In the genomic region with DNA sequence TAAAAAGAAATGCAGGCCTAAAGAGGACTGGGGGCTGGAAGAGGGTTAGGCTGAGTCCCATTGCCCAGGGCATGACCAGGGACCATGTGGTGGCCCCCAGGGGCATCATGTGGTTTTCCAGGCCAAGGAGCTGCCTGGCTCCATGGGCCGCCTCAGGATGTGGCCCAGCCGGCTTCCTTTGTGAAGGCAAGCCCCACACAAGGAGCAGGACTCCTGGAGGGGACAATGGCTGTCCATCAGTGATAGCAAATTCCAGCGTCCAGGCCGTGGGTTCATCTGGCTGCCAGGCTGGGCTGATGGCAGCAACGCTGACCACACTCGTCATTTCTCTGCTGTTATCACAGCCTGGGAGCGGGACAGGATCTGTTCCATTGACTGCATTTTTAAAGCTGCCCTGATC, we compare ENCODE assay signal across 24 cellular contexts.
DNase-seq lines count a peak whose midpoint lies in the region; ATAC-seq, FAIRE-seq and TF ChIP-seq lines count a peak whose summit lies in the region.
"Had no signal": no experiment of that assay in that cellular context is flagged by ENCODE, and none has a peak within 500 bp of the region (broad histone marks: within the 10 kb centered on the region; RNA-seq: fewer than 3 reads in every experiment).

No MANE protein-coding gene starts in this region.

- H3K36me3 ChIP-seq in BLaER1, result peaks cover 25% of the 10 kb centered on the region; the same call in 1 of the 2 replicates
- no peaks in the 10 kb centered on the region for H3K36me3 ChIP-seq in neuron (ENCODE audit: insufficient read depth, low read length)
- H3K36me3 ChIP-seq in upper lobe of left lung, result no peaks in the 10 kb centered on the region
- H3K36me3 ChIP-seq: left ventricle myocardium inferior, stomach, upper lobe of right lung had no signal

- H3K9me3 ChIP-seq in BLaER1, result no peaks in the 10 kb centered on the region
- H3K9me3 ChIP-seq in neuron (ENCODE audit: low read length), result peaks cover 3% of the 10 kb centered on the region
- no peaks in the 10 kb centered on the region for H3K9me3 ChIP-seq in upper lobe of left lung
- H3K9me3 ChIP-seq: left ventricle myocardium inferior, stomach, upper lobe of right lung had no signal

- no peak for ATAC-seq in upper lobe of left lung (ENCODE audit: low FRiP score in 2 of 2)
- ATAC-seq: GM12878; natural killer cell treated with Interleukin-12 subunit alpha and Interleukin-12 subunit beta and Interleukin-15 and Interleukin-18, amount 100 ng/mL, for 72 hours; upper lobe of right lung had no signal

- DNase-seq in RPMI7951 (ENCODE audit: low read depth) (peak; percentile 15), glomerular visceral epithelial cell (ENCODE audit: extremely low spot score) (peak; percentile 35), upper lobe of left lung (no peak), AML-193 (lab: John Stamatoyannopoulos, UW) (no peak), H54 (ENCODE audit: insufficient read length, low spot score) (no peak), NCI-H146 (lab: John Stamatoyannopoulos, UW) (no peak)
- DNase-seq: activated CD4-positive, alpha-beta memory T cell treated with anti-CD3 and anti-CD28 coated beads for 36 hours; activated effector memory CD4-positive, alpha-beta T cell treated with Interleukin-2 at 50 U/mL for 16 hours; DMS79 treated with DMSO at 0.1 percent for 48 hours; effector CD4-positive, alpha-beta T cell; erythroblast; H7; left ventricle myocardium inferior; midbrain; NCI-H1092 treated with DMSO at 0.1 percent for 48 hours; NCI-H2029; NCI-H2227 treated with DMSO at 0.1 percent for 48 hours; stimulated activated CD8-positive, alpha-beta memory T cell treated with anti-CD3 and anti-CD28 coated beads, Interleukin-4, amount 100 ng/mL, for 48 hours; stomach; upper lobe of right lung had no signal

- peaks cover 28% of the 10 kb centered on the region for H4K20me1 ChIP-seq in BLaER1

- no peak for FAIRE-seq in H54 (lab: Jason Lieb, UNC)
- FAIRE-seq: GM12878 had no signal

- H3K27ac ChIP-seq in BLaER1 (0 out of 2 replicates have a peak overlapping the region, but pooled peaks have one; percentile 18), upper lobe of left lung (no peak overlapping the region)
- H3K27ac ChIP-seq: left ventricle myocardium inferior, stomach, upper lobe of right lung had no signal

- no peak overlapping the region for H3K9ac ChIP-seq in BLaER1

- H2AFZ ChIP-seq in neuron (ENCODE audit: low read depth, low read length), result no peak overlapping the region

- TF ChIP-seq POLR2A in upper lobe of left lung (IDR thresholded peaks at IDR 0.05) (no peak), H54 (IDR thresholded peaks at IDR 0.05; ENCODE audit: low read depth, low read length) (no peak)

- H3K4me3 ChIP-seq in BLaER1 (no peak overlapping the region), neuron (ENCODE audit: low read length) (peak overlapping the region; percentile 23), upper lobe of left lung (no peak overlapping the region)
- H3K4me3 ChIP-seq: GM12878, left ventricle myocardium inferior, stomach, upper lobe of right lung had no signal

- H3K27me3 ChIP-seq in BLaER1 (no peaks in the 10 kb centered on the region), neuron (ENCODE audit: insufficient read depth, low read length) (no peaks in the 10 kb centered on the region), upper lobe of left lung (no peaks in the 10 kb centered on the region)
- H3K27me3 ChIP-seq: stomach, upper lobe of right lung had no signal

- peaks cover 23% of the 10 kb centered on the region for H3K4me1 ChIP-seq in BLaER1
- H3K4me1 ChIP-seq in neuron (ENCODE audit: insufficient read depth, low read length), result peaks cover 49% of the 10 kb centered on the region
- H3K4me1 ChIP-seq in upper lobe of left lung, result peaks cover 0 to 7% (median 5%) of the 10 kb centered on the region in 4 donors
- H3K4me1 ChIP-seq: stomach, upper lobe of right lung had no signal

- peak overlapping the region; percentile 69 for H3K4me2 ChIP-seq in BLaER1

- WGBS in upper lobe of left lung, 2 donors, result 86 to 93% methylated on average over 4 to 7 of the region's 7 CpGs

- no peak for TF ChIP-seq CTCF in upper lobe of left lung (IDR thresholded peaks at IDR 0.05)

- no peak for TF ChIP-seq EP300 in upper lobe of left lung (IDR thresholded peaks at IDR 0.05)

Comparison
In these comparisons a context has a peak if more than half of its experiments do, and no peak if none do; other contexts are left out.
1. DNase-seq: peak in RPMI7951 (single experiment) and glomerular visceral epithelial cell (single experiment); none in upper lobe of left lung (0 of 2), AML-193 (0 of 2), H54 (single experiment) and NCI-H146 (single experiment).